In the genomic region with DNA sequence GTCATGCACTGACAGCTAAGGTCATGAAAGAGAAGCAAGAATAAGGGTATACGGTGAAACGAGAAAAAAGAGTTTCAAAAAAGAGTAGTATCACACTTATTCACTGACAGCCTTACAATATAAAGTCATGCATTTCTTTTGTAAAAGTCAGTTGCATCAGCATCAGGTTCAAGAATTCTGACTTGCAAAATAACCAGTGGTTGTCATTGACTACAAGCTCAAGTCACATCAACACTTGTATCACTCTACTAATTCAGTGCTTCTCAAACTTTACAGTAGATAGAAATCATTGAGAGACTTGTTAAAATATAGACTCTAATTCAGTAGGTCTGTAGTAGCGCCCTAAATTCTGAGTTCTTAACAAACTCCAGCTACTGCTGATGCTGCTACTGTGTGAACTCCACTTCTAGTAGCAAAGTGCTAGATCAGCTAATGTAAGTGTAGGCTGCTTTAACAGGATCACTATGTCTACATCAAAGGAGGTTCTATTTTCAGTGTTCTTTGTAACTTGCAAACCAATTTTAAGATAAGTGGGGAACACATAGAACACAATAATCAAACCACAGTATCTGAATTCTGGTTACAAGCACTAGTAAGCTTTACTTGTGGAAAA, we compare ENCODE assay signal across 24 cellular contexts.
"Had no signal": no experiment of that assay in that cellular context is flagged by ENCODE, and none has a peak within 500 bp of the region (broad histone marks: within the 10 kb centered on the region; RNA-seq: fewer than 3 reads in every experiment).

No MANE protein-coding gene starts in this region.

- ATAC-seq: activated naive CD8-positive, alpha-beta T cell treated with anti-CD3 and anti-CD28 coated beads, Interleukin-2, amount 50 U/mL, for 24 hours; esophagus mucosa; lower lobe of right lung; right cardiac atrium; stimulated activated naive CD8-positive, alpha-beta T cell treated with anti-CD3 and anti-CD28 coated beads, Interleukin-15, amount 100 ng/mL, for 72 hours had no signal

- H3K4me2 ChIP-seq: hepatocyte had no signal

- H3K4me3 ChIP-seq: ascending aorta, breast epithelium, hepatocyte, lower lobe of right lung, prostate gland, skin epidermis, vagina had no signal

- H3K27me3 ChIP-seq: ascending aorta, breast epithelium, hepatocyte, vagina had no signal

- H3K4me1 ChIP-seq: ascending aorta, breast epithelium, lower lobe of right lung, prostate gland, vagina had no signal

- H3K27ac ChIP-seq: ascending aorta, breast epithelium, hepatocyte, lower lobe of right lung, prostate gland, skin epidermis, vagina, WERI-Rb-1 had no signal

- H3K9me3 ChIP-seq: ascending aorta, breast epithelium, lower lobe of right lung, prostate gland, vagina had no signal

- H2AFZ ChIP-seq: hepatocyte had no signal

- H3K36me3 ChIP-seq: ascending aorta, breast epithelium, lower lobe of right lung, prostate gland, vagina, WERI-Rb-1 had no signal

- H3K79me2 ChIP-seq: hepatocyte had no signal

- DNase-seq: activated CD4-positive, alpha-beta T cell treated with anti-CD3 and anti-CD28 coated beads for 1 hour; activated CD8-positive, alpha-beta memory T cell treated with anti-CD3 and anti-CD28 coated beads for 24 hours; activated CD8-positive, alpha-beta memory T cell treated with anti-CD3 and anti-CD28 coated beads, Interleukin-2, amount 50 U/mL, for 48 hours; activated effector memory CD4-positive, alpha-beta T cell treated with Interleukin-2 at 50 U/mL for 16 hours; activated naive CD4-positive, alpha-beta T cell treated with anti-CD3 and anti-CD28 coated beads, Interleukin-2, amount 10 ng/mL, durations not matched to agents 7 days and 5 days; activated naive CD8-positive, alpha-beta T cell treated with anti-CD3 and anti-CD28 coated beads, Interleukin-2, amount 50 U/mL, for 24 hours; activated T-cell treated with anti-CD3 and anti-CD28 coated beads, Interleukin-2, amount 50 U/mL, for 48 hours; effector CD4-positive, alpha-beta T cell; foreskin fibroblast; islet precursor cell; lower lobe of right lung; right cardiac atrium; stimulated activated CD4-positive, alpha-beta T cell treated with anti-CD3 and anti-CD28 coated beads, Interleukin-15, amount 100 ng/mL, for 24 hours; stimulated activated CD4-positive, alpha-beta T cell treated with anti-CD3 and anti-CD28 coated beads, Interleukin-2, amount 100 ng/mL, for 48 hours; stimulated activated naive CD8-positive, alpha-beta T cell treated with anti-CD3 and anti-CD28 coated beads, Interleukin-15, amount 100 ng/mL, for 72 hours; trophoblast cell; WERI-Rb-1 had no signal
